In the genomic region with DNA sequence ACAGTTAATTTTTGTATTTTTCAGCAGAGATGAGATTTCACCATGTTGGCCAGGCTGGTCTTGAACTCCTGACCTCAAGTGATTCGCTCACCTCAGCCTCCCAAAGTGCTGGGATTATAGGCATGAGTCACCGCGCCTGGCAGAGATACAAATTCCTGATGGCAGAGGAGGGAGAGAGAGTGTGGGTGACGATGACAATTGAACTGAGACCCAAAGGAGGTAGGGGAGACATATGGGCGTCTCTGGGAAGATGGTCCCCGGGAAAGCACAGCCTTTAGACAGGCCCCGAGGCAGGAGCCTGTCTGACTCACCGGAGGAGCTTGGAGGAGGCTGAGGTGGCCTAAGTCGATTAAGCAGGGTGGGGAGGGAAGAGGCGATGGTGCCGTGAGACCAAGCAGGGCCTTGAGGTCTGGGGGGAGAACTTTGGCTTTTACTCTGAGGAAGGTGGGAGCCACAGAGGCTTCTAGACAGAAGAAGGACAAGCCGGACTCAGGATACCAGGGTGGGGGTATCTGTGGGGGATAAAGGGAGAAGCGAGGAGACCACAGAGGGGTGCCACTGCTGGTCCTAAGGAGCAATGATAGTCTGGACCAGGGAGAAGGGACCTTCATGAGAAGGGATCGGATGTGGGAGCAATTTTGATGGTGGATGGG, we compare ENCODE assay signal across 8 cellular contexts. TPM values are rescaled to one million over a fixed set of nuclear protein-coding genes. Genes with fewer than 3 reads are reported as not detected.
A peak's percentile ranks its signal among the peaks of the same experiment; 100 is the strongest.
DNase-seq lines count a peak whose midpoint lies in the region; ATAC-seq, FAIRE-seq and TF ChIP-seq lines count a peak whose summit lies in the region.

No MANE protein-coding gene starts in this region.

- no peaks in the 10 kb centered on the region for H3K9me1 ChIP-seq in endothelial cell of umbilical vein (replicated peaks; ENCODE audit: control insufficient read depth, extremely low read depth, insufficient read depth, low read length)

- no peaks in the 10 kb centered on the region for H3K9me3 ChIP-seq in GM23248 (ENCODE audit: low read depth)
- H3K9me3 ChIP-seq in NT2/D1 (ENCODE audit: insufficient read depth, low read length) = peaks cover 4% of the 10 kb centered on the region; the same call in 1 of the 2 replicates
- no peaks in the 10 kb centered on the region for H3K9me3 ChIP-seq in endothelial cell of umbilical vein (replicated peaks; ENCODE audit: control insufficient read depth, insufficient read depth, low read length)
- no peaks in the 10 kb centered on the region for H3K9me3 ChIP-seq in OCI-LY7 (ENCODE audit: low read length)

- peak overlapping the region; percentile 72 for H3K27ac ChIP-seq in GM23248
- H3K27ac ChIP-seq in endothelial cell of umbilical vein (ENCODE audit: insufficient read depth, low read depth, low read length) = no peak overlapping the region
- peak overlapping the region in 14 of 21 experiments; percentile 21 to 93 (median 46) for H3K27ac ChIP-seq in skin epidermis
- no peak overlapping the region for H3K27ac ChIP-seq in OCI-LY7 (ENCODE audit: low read depth, low read length, poor library complexity, severe bottlenecking)

- peaks cover 15% of the 10 kb centered on the region for H3K4me1 ChIP-seq in GM23248 (ENCODE audit: insufficient read depth)
- peaks cover 6% of the 10 kb centered on the region for H3K4me1 ChIP-seq in NT2/D1 (ENCODE audit: insufficient read depth, insufficient read length)
- peaks cover 5% of the 10 kb centered on the region for H3K4me1 ChIP-seq in endothelial cell of umbilical vein (ENCODE audit: control insufficient read depth, extremely low read depth, insufficient read depth, low read length)
- H3K4me1 ChIP-seq in OCI-LY7 (ENCODE audit: insufficient read depth, low read length, poor library complexity, severe bottlenecking) = peaks cover 36% of the 10 kb centered on the region

- intact Hi-C loops in endothelial cell of umbilical vein (cut with micrococcal nuclease) = no loop called here
- intact Hi-C loops in OCI-LY7 (cut with micrococcal nuclease; ENCODE audit: unreplicated experiment) = no loop called here

- peaks cover 21% of the 10 kb centered on the region for H3F3A ChIP-seq in GM23248 (ENCODE audit: insufficient read depth)

- H3K9ac ChIP-seq in GM23248 (peak overlapping the region; percentile 71), NT2/D1 (ENCODE audit: insufficient read length, low read depth) (peak overlapping the region; percentile 17), endothelial cell of umbilical vein (replicated peaks; ENCODE audit: extremely low read depth, insufficient read depth, low read length) (no peak overlapping the region)

- H3K4me3 ChIP-seq in GM23248 (no peak overlapping the region), NT2/D1 (ENCODE audit: insufficient read length, low read depth) (no peak overlapping the region), endothelial cell of umbilical vein (replicated peaks in 1 of 3; ENCODE audit: insufficient read depth in 1 of 3, low read depth in 1 of 3, low read length in 3 of 3) (no peak overlapping the region), skin epidermis (no peak overlapping the region), OCI-LY7 (ENCODE audit: low read depth, low read length, poor library complexity, severe bottlenecking) (no peak overlapping the region)

- WGBS in GM23248 (ENCODE audit: low coverage in 1 of 2, low lambda C conversion rate in 2 of 2, missing lambda C conversion rate in 2 of 2), 2 experiments = 20 to 25% methylated on average over 12 to 14 of the region's 14 CpGs

- H3K79me2 ChIP-seq in GM23248 (ENCODE audit: insufficient read depth) = no peaks in the 10 kb centered on the region
- no peaks in the 10 kb centered on the region for H3K79me2 ChIP-seq in endothelial cell of umbilical vein (ENCODE audit: control insufficient read depth, insufficient read depth, low read length)
- H3K79me2 ChIP-seq in OCI-LY7 (ENCODE audit: insufficient read depth, low read depth, low read length) = no peaks in the 10 kb centered on the region

- H3K27me3 ChIP-seq in GM23248 (replicated peaks; ENCODE audit: insufficient read depth) (no peaks in the 10 kb centered on the region), NT2/D1 (ENCODE audit: insufficient read depth, insufficient read length) (no peaks in the 10 kb centered on the region), endothelial cell of umbilical vein (ENCODE audit: control insufficient read depth in 2 of 2, insufficient read depth in 2 of 2, low read length in 2 of 2) (peaks cover 6 to 7% of the 10 kb centered on the region in 2 experiments)

- ATAC-seq in GM21619 (IDR thresholded peaks at IDR 0.05; ENCODE audit: unreplicated experiment) = no peak

- H3K9me2 ChIP-seq in GM23248 (ENCODE audit: insufficient read depth) (no peaks in the 10 kb centered on the region), OCI-LY7 (ENCODE audit: insufficient read depth, low read length) (no peaks in the 10 kb centered on the region)

- DNase-seq in GM23248 (peak; percentile 91), NT2/D1 (ENCODE audit: low read depth, low spot score) (no peak), endothelial cell of umbilical vein (ENCODE audit: low read depth, low spot score) (no peak), OCI-LY7 (ENCODE audit: low spot score) (no peak), COR-L47 (lab: John Stamatoyannopoulos, UW) (no peak)
- no peak for DNase-seq in central memory CD4-positive, alpha-beta T cell

- no TSS peak for BruUV-seq in endothelial cell of umbilical vein (replicated peaks; lab: Mats Ljungman, UMichigan)
- no TSS peak for BruUV-seq in OCI-LY7 (replicated peaks; lab: Mats Ljungman, UMichigan)

- in situ Hi-C loops in GM23248 (cut with MboI) = no loop called here

- H3K36me3 ChIP-seq in GM23248 (ENCODE audit: low read depth) (no peaks in the 10 kb centered on the region), NT2/D1 (ENCODE audit: insufficient read depth, insufficient read length, low read length) (no peaks in the 10 kb centered on the region), endothelial cell of umbilical vein (ENCODE audit: control insufficient read depth in 2 of 2, extremely low read depth in 1 of 2, insufficient read depth in 2 of 2, low read length in 2 of 2) (no peaks in the 10 kb centered on the region), OCI-LY7 (ENCODE audit: insufficient read depth, low read length) (no peaks in the 10 kb centered on the region)

- no peak overlapping the region for H2AFZ ChIP-seq in GM23248
- H2AFZ ChIP-seq in endothelial cell of umbilical vein (ENCODE audit: low read depth, low read length) = no peak overlapping the region
- H2AFZ ChIP-seq in OCI-LY7 (ENCODE audit: low read length) = no peak overlapping the region

- CTCF ChIA-PET in endothelial cell of umbilical vein (lab: Charles Lee) (interaction anchor here (0.6 kb wide), 1 partner anchor 11 kb away, joined by 3 read pairs; no protein-coding TSS in a partner anchor), OCI-LY7 (lab: Charles Lee; ENCODE audit: unreplicated experiment) (interaction anchor here (0.6 kb wide), 1 partner anchor 23 kb away, joined by 3 read pairs; no protein-coding TSS in a partner anchor)

- H3K4me2 ChIP-seq in GM23248 (ENCODE audit: unreplicated experiment) (peak overlapping the region; percentile 93), endothelial cell of umbilical vein (ENCODE audit: insufficient read depth, low read length) (no peak overlapping the region), OCI-LY7 (ENCODE audit: low read length) (no peak overlapping the region; the same call in 1 of the 2 replicates)

- H4K20me1 ChIP-seq in GM23248 (ENCODE audit: insufficient read depth) (no peaks in the 10 kb centered on the region), endothelial cell of umbilical vein (replicated peaks; ENCODE audit: control insufficient read depth, extremely low read depth, insufficient read depth, low read length) (no peaks in the 10 kb centered on the region), OCI-LY7 (ENCODE audit: insufficient read depth, low read length) (no peaks in the 10 kb centered on the region)

- POLR2A ChIA-PET in endothelial cell of umbilical vein (lab: Charles Lee) (no interaction called here), OCI-LY7 (lab: Charles Lee) (no interaction called here)

- dilution Hi-C loops in endothelial cell of umbilical vein (cut with MboI; ENCODE audit: extremely low pct_ligation_motif_present, low sequenced_read_pairs) = no loop called here

- FAIRE-seq in endothelial cell of umbilical vein (lab: Jason Lieb, UNC) = peak; percentile 33

- no peak for TF ChIP-seq POLR2A in endothelial cell of umbilical vein (IDR thresholded peaks at IDR 0.05; ENCODE audit: low read depth, low read length)

- no peak for TF ChIP-seq CTCF in endothelial cell of umbilical vein (IDR thresholded peaks at IDR 0.05; ENCODE audit: extremely low read depth in 1 of 2, insufficient read depth in 1 of 2, low read depth in 1 of 2, low read length in 2 of 2)
- no peak for TF ChIP-seq CTCF in OCI-LY7 (conservative IDR thresholded peaks at IDR 0.05; ENCODE audit: low read length)

RNA-seq across cellular contexts. Expression of a gene that starts 38.2 kb away (rescaled TPM):
- total RNA-seq in GM23248 (2014; rRNA removed; shearing (Covaris generic)) = 15.9 and 19.7 TPM in 2 replicates
- polyA plus RNA-seq in GM23248 (2016; fragmentation: Nextera tagmentation; extraction: Ambion mirVana) = 5.4 and 5.7 TPM in 2 replicates
- 17.2 and 17.4 TPM in 2 replicates for total RNA-seq in endothelial cell of umbilical vein
- polyA plus RNA-seq in endothelial cell of umbilical vein = 10.2 and 12.4 TPM in 2 replicates
- polyA plus RNA-seq in endothelial cell of umbilical vein (2011; cell fraction: cytosol; rRNA removed) = 8.4 and 9.5 TPM in 2 replicates
- 20.7 and 22.0 TPM in 2 replicates for polyA plus RNA-seq in endothelial cell of umbilical vein (2011; cell fraction: nucleus; rRNA removed)
- polyA plus RNA-seq in endothelial cell of umbilical vein (2012) = 6.3 and 10.6 TPM in 2 replicates
- 6.0 and 8.6 TPM in 2 replicates for polyA minus RNA-seq in endothelial cell of umbilical vein
- polyA minus RNA-seq in endothelial cell of umbilical vein (2011; cell fraction: cytosol; rRNA and poly(A)+ RNA removed) = 14.2 TPM
- 9.4 and 13.4 TPM in 2 replicates for polyA minus RNA-seq in endothelial cell of umbilical vein (2011; cell fraction: nucleus; rRNA and poly(A)+ RNA removed)
- total RNA-seq in OCI-LY7 (2014; rRNA removed; shearing (Covaris generic)) = 27.3 and 30.7 TPM in 2 replicates
- 30.6 and 30.7 TPM in 2 replicates for total RNA-seq in OCI-LY7 (2022)

RNA-seq across cellular contexts. Expression of a gene that starts 40.5 kb away (rescaled TPM):
- not detected in 2 replicates for total RNA-seq in GM23248 (2014; rRNA removed; shearing (Covaris generic))
- polyA plus RNA-seq in GM23248 (2016; fragmentation: Nextera tagmentation; extraction: Ambion mirVana) = not detected in 2 replicates
- total RNA-seq in endothelial cell of umbilical vein = not detected in 2 replicates
- polyA plus RNA-seq in endothelial cell of umbilical vein = not detected in 2 replicates
- polyA plus RNA-seq in endothelial cell of umbilical vein (2011; cell fraction: cytosol; rRNA removed) = not detected in 2 replicates
- not detected in 2 replicates for polyA plus RNA-seq in endothelial cell of umbilical vein (2011; cell fraction: nucleus; rRNA removed)
- not detected in 2 replicates for polyA plus RNA-seq in endothelial cell of umbilical vein (2012)
- not detected in 2 replicates for polyA minus RNA-seq in endothelial cell of umbilical vein
- not detected for polyA minus RNA-seq in endothelial cell of umbilical vein (2011; cell fraction: cytosol; rRNA and poly(A)+ RNA removed)
- not detected in 2 replicates for polyA minus RNA-seq in endothelial cell of umbilical vein (2011; cell fraction: nucleus; rRNA and poly(A)+ RNA removed)
- 6.0 and 7.7 TPM in 2 replicates for total RNA-seq in OCI-LY7 (2014; rRNA removed; shearing (Covaris generic))
- total RNA-seq in OCI-LY7 (2022) = 26.0 and 41.7 TPM in 2 replicates

RNA-seq across cellular contexts. Expression of a gene that starts 51.4 kb away (rescaled TPM):
- total RNA-seq in GM23248 (2014; rRNA removed; shearing (Covaris generic)) = 3.2 and 3.8 TPM in 2 replicates
- polyA plus RNA-seq in GM23248 (2016; fragmentation: Nextera tagmentation; extraction: Ambion mirVana) = 5.6 and 6.1 TPM in 2 replicates
- 2.7 and 4.2 TPM in 2 replicates for total RNA-seq in endothelial cell of umbilical vein
- 1.5 TPM in 2 replicates for polyA plus RNA-seq in endothelial cell of umbilical vein
- polyA plus RNA-seq in endothelial cell of umbilical vein (2011; cell fraction: cytosol; rRNA removed) = 0.94 and 1.1 TPM in 2 replicates
- polyA plus RNA-seq in endothelial cell of umbilical vein (2011; cell fraction: nucleus; rRNA removed) = 2.3 and 2.4 TPM in 2 replicates
- 1.9 and 3.3 TPM in 2 replicates for polyA plus RNA-seq in endothelial cell of umbilical vein (2012)
- 2.4 and 2.5 TPM in 2 replicates for polyA minus RNA-seq in endothelial cell of umbilical vein
- polyA minus RNA-seq in endothelial cell of umbilical vein (2011; cell fraction: cytosol; rRNA and poly(A)+ RNA removed) = 4.2 TPM
- 1.9 and 2.2 TPM in 2 replicates for polyA minus RNA-seq in endothelial cell of umbilical vein (2011; cell fraction: nucleus; rRNA and poly(A)+ RNA removed)
- total RNA-seq in OCI-LY7 (2014; rRNA removed; shearing (Covaris generic)) = 14.3 and 14.8 TPM in 2 replicates
- total RNA-seq in OCI-LY7 (2022) = 31.0 and 31.4 TPM in 2 replicates

Comparison
In these comparisons a context has a peak if more than half of its experiments do, and no peak if none do; other contexts are left out.
1. H3K27ac ChIP-seq: peak in GM23248 (single experiment) and skin epidermis (14 of 21); none in endothelial cell of umbilical vein (single experiment) and OCI-LY7 (single experiment).